ENCODE assay signal across 12 cellular contexts in genomic region chr3:152256829-152257228, GRCh38. TPM values are rescaled to one million over a fixed set of nuclear protein-coding genes. Genes with fewer than 3 reads are reported as not detected.
A peak's percentile ranks its signal among the peaks of the same experiment; 100 is the strongest.
DNase-seq lines count a peak whose midpoint lies in the region; ATAC-seq and TF ChIP-seq lines count a peak whose summit lies in the region.
"Had no signal": no experiment of that assay in that cellular context is flagged by ENCODE, and none has a peak within 500 bp of the region (broad histone marks: within the 10 kb centered on the region; RNA-seq: fewer than 3 reads in every experiment).

No MANE protein-coding gene starts in this region.

- no peak for TF ChIP-seq CTCF in upper lobe of right lung (IDR thresholded peaks at IDR 0.05)

- peak; percentile 47 for ATAC-seq in activated T-helper 17 cell treated with anti-CD3 and anti-CD28 coated beads, Interleukin-2, amount 50 U/mL, for 72 hours (replicated peaks)
- ATAC-seq in upper lobe of right lung (no peak), GM19324 (IDR thresholded peaks at IDR 0.05; ENCODE audit: low FRiP score, unreplicated experiment) (no peak)

- H3K4me3 Mint-ChIP-seq in activated naive CD4-positive, alpha-beta T cell treated with anti-CD3 and anti-CD28 coated beads for 36 hours: peak overlapping the region; percentile 61
- H3K4me3 Mint-ChIP-seq in activated T-helper 17 cell treated with anti-CD3 and anti-CD28 coated beads, Interleukin-2, amount 50 U/mL, for 72 hours: peak overlapping the region; percentile 75
- H3K4me3 Mint-ChIP-seq: neural crest cell had no signal

- CTCF ChIA-PET in activated naive CD4-positive, alpha-beta T cell treated with anti-CD3 and anti-CD28 coated beads for 36 hours (lab: Charles Lee): interaction anchor here (1.0 to 1.8 kb wide), 7 partner anchors 11 to 68 kb away, joined by 3 to 5 read pairs (median 3); no protein-coding TSS in a partner anchor

- H3K4me1 ChIP-seq in muscle layer of duodenum (ENCODE audit: control insufficient read depth in 1 of 2, insufficient read depth in 2 of 2, low read length in 2 of 2) (peaks cover 7 to 11% of the 10 kb centered on the region in 2 donors), upper lobe of right lung (peaks cover 36% of the 10 kb centered on the region)
- H3K4me1 ChIP-seq: SJCRH30 had no signal

- H3K9me3 ChIP-seq in muscle layer of duodenum (ENCODE audit: control insufficient read depth in 1 of 2, low read length in 2 of 2) (no peaks in the 10 kb centered on the region), upper lobe of right lung (no peaks in the 10 kb centered on the region)
- H3K9me3 ChIP-seq: SJCRH30 had no signal

- H3K36me3 ChIP-seq in muscle layer of duodenum (ENCODE audit: control insufficient read depth in 1 of 2, insufficient read depth in 2 of 2, low read length in 2 of 2) (no peaks in the 10 kb centered on the region), upper lobe of right lung (no peaks in the 10 kb centered on the region)
- H3K36me3 ChIP-seq: SJCRH30 had no signal

- no peak for DNase-seq in activated naive CD4-positive, alpha-beta T cell treated with anti-CD3 and anti-CD28 coated beads for 36 hours
- DNase-seq in activated naive CD4-positive, alpha-beta T cell treated with Interleukin-2 at 50 U/mL for 16 hours: no peak
- DNase-seq in upper lobe of right lung (no peak), SIG-M5 (lab: John Stamatoyannopoulos, UW) (no peak), cerebellar nuclear complex (lab: John Stamatoyannopoulos, UW) (no peak)
- DNase-seq: KG1, SJCRH30 had no signal

- H3K27ac ChIP-seq in muscle layer of duodenum (ENCODE audit: low read length) (peak overlapping the region; percentile 72), upper lobe of right lung (peak overlapping the region; percentile 86)
- H3K27ac ChIP-seq: SJCRH30 had no signal

- H3K27me3 ChIP-seq in muscle layer of duodenum (ENCODE audit: low read depth, low read length): no peaks in the 10 kb centered on the region
- no peaks in the 10 kb centered on the region for H3K27me3 ChIP-seq in upper lobe of right lung
- H3K27me3 ChIP-seq: SJCRH30 had no signal

- H3K4me3 ChIP-seq in muscle layer of duodenum (ENCODE audit: low read depth in 1 of 2, low read length in 2 of 2): no peak overlapping the region
- no peak overlapping the region for H3K4me3 ChIP-seq in upper lobe of right lung
- H3K4me3 ChIP-seq: SJCRH30, skin epidermis had no signal

- H3K4me1 Mint-ChIP-seq in activated naive CD4-positive, alpha-beta T cell treated with anti-CD3 and anti-CD28 coated beads for 36 hours (ENCODE audit: low read depth): peaks cover 90% of the 10 kb centered on the region
- peaks cover 51% of the 10 kb centered on the region for H3K4me1 Mint-ChIP-seq in activated T-helper 17 cell treated with anti-CD3 and anti-CD28 coated beads, Interleukin-2, amount 50 U/mL, for 72 hours

- intact Hi-C loops in activated naive CD4-positive, alpha-beta T cell treated with anti-CD3 and anti-CD28 coated beads for 36 hours (cut with micrococcal nuclease): loop anchor here (1.0 kb wide), 1 partner anchor 11 kb away; no protein-coding TSS in a partner anchor
- intact Hi-C loops in upper lobe of right lung (cut with DNase I): no loop called here

- H3K9me3 Mint-ChIP-seq in activated naive CD4-positive, alpha-beta T cell treated with anti-CD3 and anti-CD28 coated beads for 36 hours: no peaks in the 10 kb centered on the region
- no peaks in the 10 kb centered on the region for H3K9me3 Mint-ChIP-seq in activated T-helper 17 cell treated with anti-CD3 and anti-CD28 coated beads, Interleukin-2, amount 50 U/mL, for 72 hours
- H3K9me3 Mint-ChIP-seq: neural crest cell had no signal

- H3K27me3 Mint-ChIP-seq in activated naive CD4-positive, alpha-beta T cell treated with anti-CD3 and anti-CD28 coated beads for 36 hours (ENCODE audit: low read depth): no peaks in the 10 kb centered on the region
- H3K27me3 Mint-ChIP-seq in activated T-helper 17 cell treated with anti-CD3 and anti-CD28 coated beads, Interleukin-2, amount 50 U/mL, for 72 hours: no peaks in the 10 kb centered on the region

- peak overlapping the region; percentile 96 for H3K27ac Mint-ChIP-seq in activated naive CD4-positive, alpha-beta T cell treated with anti-CD3 and anti-CD28 coated beads for 36 hours
- H3K27ac Mint-ChIP-seq in activated T-helper 17 cell treated with anti-CD3 and anti-CD28 coated beads, Interleukin-2, amount 50 U/mL, for 72 hours: peak overlapping the region; percentile 99

- H3K36me3 Mint-ChIP-seq in activated naive CD4-positive, alpha-beta T cell treated with anti-CD3 and anti-CD28 coated beads for 36 hours (ENCODE audit: low read depth): peaks cover 2% of the 10 kb centered on the region
- H3K36me3 Mint-ChIP-seq in activated T-helper 17 cell treated with anti-CD3 and anti-CD28 coated beads, Interleukin-2, amount 50 U/mL, for 72 hours (ENCODE audit: low read depth): peaks cover 16% of the 10 kb centered on the region

RNA-seq across cellular contexts. Expression of gene MBNL1, which starts 11.9 kb away (rescaled TPM):
- total RNA-seq in activated naive CD4-positive, alpha-beta T cell treated with anti-CD3 and anti-CD28 coated beads for 36 hours: 100 to 1,000 TPM; 387 to 391 TPM
- 100 to 1,000 TPM; 322 to 452 TPM for total RNA-seq in activated T-helper 17 cell treated with anti-CD3 and anti-CD28 coated beads, Interleukin-2, amount 50 U/mL, for 72 hours
- total RNA-seq in upper lobe of right lung: 229 TPM
